1 cellular context compared by ENCODE assay signal in the genomic region with DNA sequence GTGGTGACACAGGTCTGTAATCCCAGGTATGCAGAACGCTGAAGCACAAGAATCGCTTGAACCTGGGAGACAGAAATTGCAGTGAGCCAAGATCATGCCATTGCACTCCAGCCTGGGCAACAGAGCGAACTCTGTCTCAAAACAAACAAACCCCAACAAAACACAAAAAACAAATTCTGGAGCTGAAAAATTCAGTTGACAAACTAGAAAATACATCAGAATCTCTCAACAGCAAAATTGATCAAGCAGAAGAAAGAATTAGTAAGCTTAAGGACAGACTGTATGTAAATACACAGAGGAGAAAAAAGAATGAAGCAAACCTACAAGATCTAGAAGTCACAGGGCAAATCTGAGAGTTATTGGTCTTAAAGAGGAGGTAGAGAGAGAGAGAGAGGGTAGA.
TF ChIP-seq lines count a peak whose summit lies in the region.

No MANE protein-coding gene starts in this region.

TF ChIP-seq in HepG2, 621 proteins besides CTCF, POLR2A, EP300 and RAD21:
- TF ChIP-seq ZNF235 (CRISPR knock-in tag; IDR thresholded peaks at IDR 0.05; ENCODE audit: borderline replicate concordance) (no peak), ZNF160 (CRISPR knock-in tag; IDR thresholded peaks at IDR 0.05) (peak; percentile 94; the same call in 1 of the 2 replicates)
